ENCODE assay signal across 1 cellular context in the genomic region with DNA sequence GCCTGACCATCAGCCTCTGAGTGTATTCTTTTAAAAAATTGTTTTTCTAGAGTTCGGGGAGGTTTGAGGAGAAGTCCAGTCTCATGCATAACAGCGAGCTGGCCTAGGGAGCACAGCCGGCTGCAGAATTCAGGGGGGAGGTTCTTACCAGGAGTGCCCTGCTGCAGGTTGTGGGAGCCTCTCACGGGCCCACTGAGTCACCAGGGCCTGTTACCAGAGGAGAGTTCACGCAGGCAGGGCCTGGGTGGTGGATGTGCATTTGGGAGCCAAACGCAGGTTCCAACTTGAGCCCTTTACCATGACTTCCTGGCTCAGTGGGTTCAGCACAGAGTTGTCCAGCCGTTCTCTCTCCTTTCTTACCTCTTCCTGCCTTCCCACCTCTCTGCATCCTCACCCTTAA.
TF ChIP-seq lines count a peak whose summit lies in the region.

No MANE protein-coding gene starts in this region.

TF ChIP-seq in A549, 52 proteins besides CTCF, POLR2A, EP300 and RAD21 (continued from another document):
- no peak for TF ChIP-seq TP53 (CRISPR knock-in tag; IDR thresholded peaks at IDR 0.05)
- TF ChIP-seq, protein P1, sequence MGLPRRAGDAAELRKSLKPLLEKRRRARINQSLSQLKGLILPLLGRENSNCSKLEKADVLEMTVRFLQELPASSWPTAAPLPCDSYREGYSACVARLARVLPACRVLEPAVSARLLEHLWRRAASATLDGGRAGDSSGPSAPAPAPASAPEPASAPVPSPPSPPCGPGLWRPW (IDR thresholded peaks at IDR 0.05): no peak
- TF ChIP-seq NR3C1 (IDR thresholded peaks at IDR 0.05): no peak
- TF ChIP-seq, protein P2, sequence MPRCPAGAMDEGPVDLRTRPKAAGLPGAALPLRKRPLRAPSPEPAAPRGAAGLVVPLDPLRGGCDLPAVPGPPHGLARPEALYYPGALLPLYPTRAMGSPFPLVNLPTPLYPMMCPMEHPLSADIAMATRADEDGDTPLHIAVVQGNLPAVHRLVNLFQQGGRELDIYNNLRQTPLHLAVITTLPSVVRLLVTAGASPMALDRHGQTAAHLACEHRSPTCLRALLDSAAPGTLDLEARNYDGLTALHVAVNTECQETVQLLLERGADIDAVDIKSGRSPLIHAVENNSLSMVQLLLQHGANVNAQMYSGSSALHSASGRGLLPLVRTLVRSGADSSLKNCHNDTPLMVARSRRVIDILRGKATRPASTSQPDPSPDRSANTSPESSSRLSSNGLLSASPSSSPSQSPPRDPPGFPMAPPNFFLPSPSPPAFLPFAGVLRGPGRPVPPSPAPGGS (IDR thresholded peaks at IDR 0.05): no peak
